ENCODE assay signal across 9 cellular contexts in the genomic region with DNA sequence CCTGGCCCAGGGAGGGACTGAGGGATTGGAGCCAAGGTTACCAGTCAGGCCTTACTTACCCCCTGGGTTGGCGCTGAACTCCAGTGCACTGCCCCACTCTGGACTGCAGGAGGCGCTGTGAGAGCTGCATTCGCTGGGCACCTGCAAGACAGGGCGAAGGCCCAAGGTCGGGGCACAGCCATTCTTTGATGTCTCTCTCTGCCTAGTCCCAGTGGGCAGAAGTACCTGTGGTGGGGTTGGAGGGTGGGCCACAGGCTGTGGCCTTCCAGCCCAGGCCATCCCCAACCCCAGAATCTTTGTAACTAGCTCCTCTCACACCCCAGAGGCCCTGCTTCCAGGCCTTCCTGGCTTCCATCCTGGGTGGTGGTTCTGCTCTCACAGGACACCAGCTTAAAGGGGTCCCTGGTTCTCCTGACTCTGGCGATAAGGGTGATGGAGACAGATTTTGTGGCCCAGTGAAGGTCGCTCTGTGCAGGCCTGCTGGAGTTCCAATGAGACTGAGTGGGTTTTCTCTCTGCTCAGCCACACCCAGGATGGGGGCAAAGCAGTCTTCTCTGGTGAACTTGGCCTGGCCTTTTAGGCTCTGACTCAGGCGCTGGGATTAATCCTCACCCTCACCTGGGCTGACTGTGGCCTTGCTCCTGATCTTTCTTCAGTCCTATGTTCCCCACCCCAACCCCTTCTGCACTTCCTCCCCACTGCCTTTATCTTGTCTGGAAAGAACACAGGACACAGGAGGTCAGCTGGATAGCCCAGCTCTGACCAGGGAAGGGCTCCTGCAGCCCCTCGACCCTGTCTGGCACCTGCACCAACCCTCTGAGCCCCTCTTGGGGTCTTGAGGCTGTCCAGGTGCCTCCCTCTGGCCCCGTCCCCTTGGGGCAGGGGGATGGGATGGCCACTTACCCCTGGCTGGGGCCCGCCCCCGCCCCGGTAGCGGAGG. TPM values are rescaled to one million over a fixed set of nuclear protein-coding genes. Genes with fewer than 3 reads are reported as not detected.
DNase-seq lines count a peak whose midpoint lies in the region; ATAC-seq and TF ChIP-seq lines count a peak whose summit lies in the region.
"Had no signal": no experiment of that assay in that cellular context is flagged by ENCODE, and none has a peak within 500 bp of the region (broad histone marks: within the 10 kb centered on the region; RNA-seq: fewer than 3 reads in every experiment).

No MANE protein-coding gene starts in this region.

- H3K4me1 Mint-ChIP-seq in brain (peaks cover 73% of the 10 kb centered on the region), osteocyte (ENCODE audit: unreplicated experiment) (peaks cover 2% of the 10 kb centered on the region)

- TF ChIP-seq CTCF in brain (conservative IDR thresholded peaks at IDR 0.05) (peak; percentile 30 to 41), osteocyte (IDR thresholded peaks at IDR 0.05) (peak; percentile 36)

- H3K36me3 Mint-ChIP-seq in brain = peaks cover 4% of the 10 kb centered on the region
- no peaks in the 10 kb centered on the region for H3K36me3 Mint-ChIP-seq in osteocyte (ENCODE audit: unreplicated experiment)

- no peaks in the 10 kb centered on the region for H3K9me3 Mint-ChIP-seq in brain
- no peaks in the 10 kb centered on the region for H3K9me3 Mint-ChIP-seq in osteocyte (ENCODE audit: unreplicated experiment)

- H3K27ac Mint-ChIP-seq in brain = peak overlapping the region in 1 of 5 experiments; percentile 77
- no peak overlapping the region for H3K27ac Mint-ChIP-seq in osteocyte (ENCODE audit: unreplicated experiment)

- no peak overlapping the region for H3K4me3 ChIP-seq in Jurkat, Clone E6-1 (ENCODE audit: low read length)

- peaks cover 9% of the 10 kb centered on the region for H3K27me3 Mint-ChIP-seq in brain
- peaks cover 47% of the 10 kb centered on the region for H3K27me3 Mint-ChIP-seq in osteocyte (ENCODE audit: unreplicated experiment)

- peak; percentile 41 for DNase-seq in Daoy (ENCODE audit: low read depth)
- peak; percentile 32 for DNase-seq in Jurkat, Clone E6-1 (ENCODE audit: low read depth, low spot score)
- peak; percentile 79 for DNase-seq in osteocyte (ENCODE audit: extremely low spot score, unreplicated experiment)
- no peak for DNase-seq in HCEC 1CT
- DNase-seq in GDM1 (lab: John Stamatoyannopoulos, UW) = no peak
- DNase-seq: retina had no signal

- no peak for ATAC-seq in HG03354 (IDR thresholded peaks at IDR 0.05; ENCODE audit: poor library complexity, severe bottlenecking, unreplicated experiment)
- ATAC-seq in GM21576 (IDR thresholded peaks at IDR 0.05; ENCODE audit: unreplicated experiment) = no peak

- H3K4me3 Mint-ChIP-seq in brain (peak overlapping the region in 2 of 5 experiments; percentile 75 to 78), osteocyte (ENCODE audit: unreplicated experiment) (no peak overlapping the region)

RNA-seq across cellular contexts. Expression of a gene that starts 1.0 kb away (rescaled TPM):
- not detected in 2 replicates for total RNA-seq in Daoy (2014; rRNA removed; shearing (Covaris generic))
- not detected for polyA plus RNA-seq in Jurkat, Clone E6-1 (2012; ENCODE audit: insufficient read depth, insufficient read length)
- not detected for polyA plus RNA-seq in brain (ENCODE audit: insufficient read depth, low read depth, low replicate concordance)
- not detected in 2 replicates for total RNA-seq in osteocyte

RNA-seq across cellular contexts. Expression of a gene that starts 42.7 kb away (rescaled TPM):
- 0.89 and 2.7 TPM in 2 replicates for total RNA-seq in Daoy (2014; rRNA removed; shearing (Covaris generic))
- 4.9 TPM for polyA plus RNA-seq in Jurkat, Clone E6-1 (2012; ENCODE audit: insufficient read depth, insufficient read length)
- 32.5 TPM for polyA plus RNA-seq in brain (ENCODE audit: insufficient read depth, low read depth, low replicate concordance)
- total RNA-seq in osteocyte = 0.21 and 0.26 TPM in 2 replicates

RNA-seq across cellular contexts. Expression of a gene that starts 58.6 kb away (rescaled TPM):
- total RNA-seq in Daoy (2014; rRNA removed; shearing (Covaris generic)) = 0.11 TPM in 1 of 2 replicates, not detected in the other
- polyA plus RNA-seq in Jurkat, Clone E6-1 (2012; ENCODE audit: insufficient read depth, insufficient read length) = 9.5 TPM
- polyA plus RNA-seq in brain (ENCODE audit: insufficient read depth, low read depth, low replicate concordance) = 6.7 TPM
- total RNA-seq in osteocyte = 0.63 and 1.4 TPM in 2 replicates

Comparison
In these comparisons a context has a peak if more than half of its experiments do, and no peak if none do; other contexts are left out.
1. DNase-seq: peak in Daoy (single experiment), Jurkat, Clone E6-1 (single experiment) and osteocyte (single experiment); none in HCEC 1CT (single experiment) and GDM1 (single experiment).